ENCODE assay signal across 8 cellular contexts in genomic region chr19:18488838-18489626, GRCh38. TPM values are rescaled to one million over a fixed set of nuclear protein-coding genes. Genes with fewer than 3 reads are reported as not detected.
DNase-seq lines count a peak whose midpoint lies in the region; ATAC-seq and TF ChIP-seq lines count a peak whose summit lies in the region.

No MANE protein-coding gene starts in this region.

- H3K36me3 Mint-ChIP-seq in brain: no peaks in the 10 kb centered on the region

- no peak for ATAC-seq in aorta (ENCODE audit: low FRiP score)
- no peak for ATAC-seq in GM19023 (IDR thresholded peaks at IDR 0.05; ENCODE audit: unreplicated experiment)

- DNase-seq in AG04450 (ENCODE audit: low read depth, low spot score): no peak
- DNase-seq in HT-29 (ENCODE audit: low spot score): peak; percentile 39
- DNase-seq in kidney epithelial cell (ENCODE audit: low read depth): no peak
- DNase-seq in aorta: no peak
- no peak for DNase-seq in stimulated activated CD4-positive, alpha-beta T cell treated with anti-CD3 and anti-CD28 coated beads, Interleukin-4, amount 100 ng/mL, for 4 hours
- no peak for DNase-seq in activated CD8-positive, alpha-beta memory T cell treated with anti-CD3 and anti-CD28 coated beads, Interleukin-2, amount 50 U/mL, for 48 hours

- intact Hi-C loops in aorta (cut with DNase I): no loop called here

- CTCF ChIA-PET in AG04450 (lab: Charles Lee): interaction anchor here (0.9 to 1.0 kb wide), 2 partner anchors 9 to 11 kb away, joined by 3 to 4 read pairs; no protein-coding TSS in a partner anchor

- no peak overlapping the region for H3K27ac ChIP-seq in AG04450 (ENCODE audit: low read depth, low read length)
- no peak overlapping the region for H3K27ac ChIP-seq in aorta (ENCODE audit: low read depth in 1 of 2, low read length in 2 of 2)

- H3K4me3 ChIP-seq in AG04450 (ENCODE audit: low read depth, low read length) (no peak overlapping the region), kidney epithelial cell (ENCODE audit: low read depth, low read length) (no peak overlapping the region), aorta (ENCODE audit: low read length in 2 of 2) (no peak overlapping the region)

- no peaks in the 10 kb centered on the region for H3K27me3 ChIP-seq in AG04450 (ENCODE audit: control insufficient read depth, insufficient read depth, low read length)
- no peaks in the 10 kb centered on the region for H3K27me3 ChIP-seq in kidney epithelial cell (ENCODE audit: control insufficient read depth, insufficient read depth, low read length)
- H3K27me3 ChIP-seq in aorta (ENCODE audit: control insufficient read depth in 1 of 2, insufficient read depth in 2 of 2, low read length in 1 of 2): no peaks in the 10 kb centered on the region

- H3K4me1 ChIP-seq in aorta (ENCODE audit: control insufficient read depth in 1 of 2, insufficient read depth in 2 of 2, low read length in 2 of 2): no peaks in the 10 kb centered on the region

- H3K9me3 ChIP-seq in AG04450 (ENCODE audit: control insufficient read depth, insufficient read depth, low read length) (no peaks in the 10 kb centered on the region), aorta (ENCODE audit: control insufficient read depth, low read length) (no peaks in the 10 kb centered on the region)

- H3K4me3 Mint-ChIP-seq in brain: peak overlapping the region in 1 of 5 experiments; percentile 8

- H3K27ac Mint-ChIP-seq in brain: peak overlapping the region in 3 of 5 experiments; percentile 40 to 67 (median 60)

- POLR2A ChIA-PET in AG04450 (lab: Yijun Ruan, JAX): no interaction called here

- no peaks in the 10 kb centered on the region for H3K36me3 ChIP-seq in kidney epithelial cell (ENCODE audit: control insufficient read depth, insufficient read depth, low read length)
- H3K36me3 ChIP-seq in aorta (ENCODE audit: control insufficient read depth in 1 of 2, insufficient read depth in 2 of 2, low read length in 1 of 2): no peaks in the 10 kb centered on the region

- H3K4me1 Mint-ChIP-seq in brain: peaks cover 50% of the 10 kb centered on the region

- WGBS in aorta, 2 donors: 50 to 51% methylated on average over 22 of the region's 22 CpGs

- no peaks in the 10 kb centered on the region for H3K9me3 Mint-ChIP-seq in brain

- H3K27me3 Mint-ChIP-seq in brain: no peaks in the 10 kb centered on the region

- TF ChIP-seq CTCF in AG04450 (IDR thresholded peaks at IDR 0.05; ENCODE audit: low read depth, low read length): peak; percentile 26; the same call in 1 of the 2 replicates
- TF ChIP-seq CTCF in brain (conservative IDR thresholded peaks at IDR 0.05): peak; percentile 30 to 62
- peak; percentile 61 for TF ChIP-seq CTCF in kidney epithelial cell (IDR thresholded peaks at IDR 0.05; ENCODE audit: insufficient read depth, low read length, poor library complexity, severe bottlenecking)

RNA-seq across cellular contexts. Expression of gene ELL, which starts 32.8 kb away (rescaled TPM):
- polyA plus RNA-seq in AG04450 (2011; rRNA removed): 2.7 and 4.1 TPM in 2 replicates
- 4.9 and 7.6 TPM in 2 replicates for polyA minus RNA-seq in AG04450 (2011; rRNA and poly(A)+ RNA removed)
- total RNA-seq in HT-29 (2014; rRNA removed; shearing (Covaris generic)): 16.0 and 20.7 TPM in 2 replicates
- 4.9 TPM for polyA plus RNA-seq in brain (ENCODE audit: insufficient read depth, low read depth, low replicate concordance)
- 12.7 and 13.1 TPM in 2 replicates for total RNA-seq in kidney epithelial cell
- 10 to 100 TPM; 30.0 to 37.9 TPM for total RNA-seq in aorta
- polyA plus RNA-seq in aorta: 10 to 100 TPM in 1 of 2 donors, 1 to 10 TPM in 1; 7.3 to 13.1 TPM

RNA-seq across cellular contexts. Expression of gene ISYNA1, which starts 51.1 kb away (rescaled TPM):
- polyA plus RNA-seq in AG04450 (2011; rRNA removed) (13.3 and 19.2 TPM in 2 replicates), brain (ENCODE audit: insufficient read depth, low read depth, low replicate concordance) (120 TPM), aorta (100 to 1,000 TPM in 1 of 2 donors, 10 to 100 TPM in 1; 56.0 to 535 TPM)
- polyA minus RNA-seq in AG04450 (2011; rRNA and poly(A)+ RNA removed): 13.2 and 18.3 TPM in 2 replicates
- 5.3 and 14.9 TPM in 2 replicates for total RNA-seq in HT-29 (2014; rRNA removed; shearing (Covaris generic))
- total RNA-seq in kidney epithelial cell (53.9 and 59.5 TPM in 2 replicates), aorta (10 to 100 TPM; 42.1 to 86.5 TPM)

RNA-seq across cellular contexts. Expression of gene FKBP8, which starts 54.3 kb away (rescaled TPM):
- polyA plus RNA-seq in AG04450 (2011; rRNA removed) (123 and 192 TPM in 2 replicates), brain (ENCODE audit: insufficient read depth, low read depth, low replicate concordance) (673 TPM), aorta (100 to 1,000 TPM; 255 to 362 TPM)
- 73.5 and 113 TPM in 2 replicates for polyA minus RNA-seq in AG04450 (2011; rRNA and poly(A)+ RNA removed)
- total RNA-seq in HT-29 (2014; rRNA removed; shearing (Covaris generic)): 257 and 277 TPM in 2 replicates
- total RNA-seq in kidney epithelial cell (253 and 291 TPM in 2 replicates), aorta (100 to 1,000 TPM; 225 to 239 TPM)
